In genomic region chr11:116426761-116427160, GRCh38 we compare ENCODE assay signal across 6 cellular contexts.
"Had no signal": no experiment of that assay in that cellular context is flagged by ENCODE, and none has a peak within 500 bp of the region (broad histone marks: within the 10 kb centered on the region; RNA-seq: fewer than 3 reads in every experiment).

No MANE protein-coding gene starts in this region.

- H3K36me3 Mint-ChIP-seq: IgD-negative memory B cell had no signal

- H3K27ac Mint-ChIP-seq: GM23338, IgD-negative memory B cell had no signal

- H2AFZ ChIP-seq: GM23338 had no signal

- H3K36me3 ChIP-seq: HAP-1 had no signal

- H3K4me3 Mint-ChIP-seq: GM23338 had no signal

- ATAC-seq: GM23338, HCT116 had no signal

- H3K9me3 Mint-ChIP-seq: GM23338 had no signal

- FAIRE-seq: HTR-8/SVneo had no signal

- H3K4me3 ChIP-seq: GM23338, HAP-1 had no signal

- H3K4me2 ChIP-seq: GM23338 had no signal

- H3K9me3 ChIP-seq: HAP-1 had no signal

- DNase-seq: H7 had no signal
